ENCODE assay signal across 22 cellular contexts in the genomic region with DNA sequence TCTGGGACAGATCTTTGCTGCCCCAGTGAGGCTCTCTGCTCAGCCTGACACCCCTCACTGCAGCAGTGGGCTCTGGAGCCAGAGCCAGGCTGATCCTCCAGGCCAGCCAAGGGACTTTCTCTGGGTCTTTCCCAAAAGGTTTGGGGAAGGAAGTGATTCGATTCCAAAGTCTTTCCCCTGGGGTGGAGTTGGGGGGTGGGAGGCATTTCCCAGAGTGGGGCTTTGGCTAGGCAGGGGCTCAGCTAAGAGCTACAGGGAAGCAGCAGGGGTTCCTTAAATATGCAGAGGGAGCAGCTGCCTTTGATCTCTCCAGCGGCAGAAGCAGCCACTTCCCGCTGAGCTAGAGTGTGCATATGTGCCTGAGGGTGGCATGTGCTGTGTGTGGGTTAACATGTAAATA.
DNase-seq lines count a peak whose midpoint lies in the region; ATAC-seq, FAIRE-seq and TF ChIP-seq lines count a peak whose summit lies in the region.
"Had no signal": no experiment of that assay in that cellular context is flagged by ENCODE, and none has a peak within 500 bp of the region (broad histone marks: within the 10 kb centered on the region; RNA-seq: fewer than 3 reads in every experiment).

No MANE protein-coding gene starts in this region.

- RAD21 ChIA-PET in GM12878 (lab: Charles Lee; ENCODE audit: unreplicated experiment) = no interaction called here

- TF ChIP-seq CTCF in GM12878 (IDR thresholded peaks at IDR 0.05 in 2 of 3, conservative IDR thresholded peaks at IDR 0.05 in 1 of 3; ENCODE audit: control insufficient read depth in 2 of 3, extremely low read depth in 1 of 3, insufficient read depth in 1 of 3, low read depth in 3 of 3, low read length in 3 of 3) (no peak), neural crest cell (conservative IDR thresholded peaks at IDR 0.05) (no peak)

- H3K27ac Mint-ChIP-seq in neural crest cell (ENCODE audit: unreplicated experiment) = peak overlapping the region; percentile 10
- H3K27ac Mint-ChIP-seq: activated naive CD4-positive, alpha-beta T cell treated with anti-CD3 and anti-CD28 coated beads, Interleukin-2, amount 50 U/mL, for 72 hours; B cell had no signal

- H3K27ac ChIP-seq in HUES64 (ENCODE audit: low read depth, low read length) (peak overlapping the region; percentile 20; the same call in 1 of the 2 replicates), GM12878 (ENCODE audit: control insufficient read depth, insufficient read depth) (no peak overlapping the region)
- H3K27ac ChIP-seq: HL-60, psoas muscle, transverse colon, WERI-Rb-1 had no signal

- intact Hi-C loops in GM12878 (cut with micrococcal nuclease; ENCODE audit: unreplicated experiment) = no loop called here

- no peak overlapping the region for H2AFZ ChIP-seq in GM12878 (ENCODE audit: control insufficient read depth, low read depth, low read length)

- peaks cover 10% of the 10 kb centered on the region for H3K4me1 ChIP-seq in HUES64 (ENCODE audit: insufficient read depth, low read length)
- H3K4me1 ChIP-seq in GM12878 (ENCODE audit: control insufficient read depth, insufficient read depth, low read length) = no peaks in the 10 kb centered on the region
- H3K4me1 ChIP-seq: psoas muscle, transverse colon had no signal

- SMC1A ChIA-PET in GM12878 (lab: Charles Lee; ENCODE audit: uncharacterized antibody, unreplicated experiment) = no interaction called here

- no peaks in the 10 kb centered on the region for H3K36me3 ChIP-seq in HUES64 (ENCODE audit: insufficient read depth, low read length)
- H3K36me3 ChIP-seq in GM12878 (ENCODE audit: control insufficient read depth in 2 of 2, insufficient read depth in 2 of 2, low read length in 1 of 2) = no peaks in the 10 kb centered on the region
- H3K36me3 ChIP-seq: transverse colon, WERI-Rb-1 had no signal

- H3K27me3 Mint-ChIP-seq in neural crest cell (ENCODE audit: low read depth) = no peaks in the 10 kb centered on the region

- TF ChIP-seq RAD21 in GM12878 (IDR thresholded peaks at IDR 0.05; ENCODE audit: insufficient read depth, low read depth, low read length) = no peak

- H3K9me3 Mint-ChIP-seq in neural crest cell = no peaks in the 10 kb centered on the region
- H3K9me3 Mint-ChIP-seq: activated naive CD4-positive, alpha-beta T cell treated with anti-CD3 and anti-CD28 coated beads, Interleukin-2, amount 50 U/mL, for 72 hours had no signal

- POLR2A ChIA-PET in GM12878 (lab: Charles Lee) = no interaction called here

- H3K4me3 Mint-ChIP-seq in neural crest cell = no peak overlapping the region
- H3K4me3 Mint-ChIP-seq: B cell had no signal

- H3K9ac ChIP-seq in HUES64 (ENCODE audit: low read depth, low read length) = no peak overlapping the region
- H3K9ac ChIP-seq in GM12878 (ENCODE audit: control insufficient read depth, insufficient read depth, low read length) = no peak overlapping the region

- H3K4me3 ChIP-seq in HUES64 (ENCODE audit: low read length) (no peak overlapping the region), GM12878 (no peak overlapping the region)
- H3K4me3 ChIP-seq: psoas muscle, transverse colon had no signal

- no peaks in the 10 kb centered on the region for H3K36me3 Mint-ChIP-seq in neural crest cell (ENCODE audit: low read depth)
- H3K36me3 Mint-ChIP-seq: activated naive CD4-positive, alpha-beta T cell treated with anti-CD3 and anti-CD28 coated beads, Interleukin-2, amount 50 U/mL, for 72 hours had no signal

- no peak overlapping the region for H3K4me2 ChIP-seq in GM12878 (ENCODE audit: control insufficient read depth, insufficient read depth)

- no peak for TF ChIP-seq POLR2A in GM12878 (IDR thresholded peaks at IDR 0.05; ENCODE audit: low read depth, low read length)

- H3K79me2 ChIP-seq in GM12878 (ENCODE audit: control insufficient read depth, insufficient read depth, low read length) = no peaks in the 10 kb centered on the region

- no peak for FAIRE-seq in GM12878 (lab: Jason Lieb, UNC)
- FAIRE-seq: astrocyte, endometrium had no signal

- no peaks in the 10 kb centered on the region for H4K20me1 ChIP-seq in GM12878 (ENCODE audit: control insufficient read depth, insufficient read depth)

- in situ Hi-C loops in GM12878 (cut with MboI) = no loop called here

- DNase-seq in NCI-H1417 (lab: John Stamatoyannopoulos, UW) (peak; percentile 18 to 71 (median 37)), NCI-H1417 treated with DMSO at 0.1 percent for 48 hours (lab: John Stamatoyannopoulos, UW) (no peak), GM12878 (ENCODE audit: low read depth, low spot score) (no peak), neural crest cell (ENCODE audit: low read depth, low spot score) (no peak), SIG-M5 treated with dmso at 0.1 percent for 504 hours (lab: John Stamatoyannopoulos, UW; ENCODE audit: unreplicated experiment) (no peak), Ammon's horn (ENCODE audit: low spot score) (no peak)
- DNase-seq: caudate nucleus, DMS79, HCEC 1CT, mammary epithelial cell, NCI-H774, nucleus accumbens, psoas muscle, transverse colon, WERI-Rb-1 had no signal

- no peaks in the 10 kb centered on the region for H3K9me3 ChIP-seq in HUES64 (ENCODE audit: insufficient read depth, low read depth, low read length)
- H3K9me3 ChIP-seq in GM12878 (replicated peaks; ENCODE audit: control insufficient read depth, insufficient read depth, low read length) = no peaks in the 10 kb centered on the region
- H3K9me3 ChIP-seq: psoas muscle, transverse colon had no signal

- WGBS in HUES64 = 2% methylated on average over 3 of the region's 3 CpGs
- 0% methylated on average over 3 of the region's 3 CpGs for WGBS in GM12878 (ENCODE audit: insufficient coverage, insufficient replicate concordance, low lambda C conversion rate, missing lambda C conversion rate)

- CTCF ChIA-PET in GM12878 (lab: Yijun Ruan, JAX) = no interaction called here

- no peak for TF ChIP-seq EP300 in GM12878 (IDR thresholded peaks at IDR 0.05; ENCODE audit: borderline replicate concordance in 1 of 2, control insufficient read depth in 1 of 2, low read depth in 2 of 2, low read length in 2 of 2)

- ATAC-seq in GM12878 = peak; percentile 27; the same call in 1 of the 3 replicates
- no peak for ATAC-seq in GM18502 (IDR thresholded peaks at IDR 0.05; ENCODE audit: poor library complexity, unreplicated experiment)
- ATAC-seq: activated naive CD4-positive, alpha-beta T cell treated with anti-CD3 and anti-CD28 coated beads, Interleukin-2, amount 50 U/mL, for 72 hours; psoas muscle had no signal

- no TSS peak for BruUV-seq in GM12878 (replicated peaks; lab: Mats Ljungman, UMichigan)

- H3K4me1 Mint-ChIP-seq in neural crest cell = peaks cover 15% of the 10 kb centered on the region
- H3K4me1 Mint-ChIP-seq: B cell had no signal

- H3K27me3 ChIP-seq in HUES64 (ENCODE audit: insufficient read depth, low read length) (no peaks in the 10 kb centered on the region), GM12878 (replicated peaks in 1 of 2; ENCODE audit: control insufficient read depth in 2 of 2, insufficient read depth in 2 of 2, low read length in 1 of 2) (no peaks in the 10 kb centered on the region)
- H3K27me3 ChIP-seq: transverse colon had no signal

TF ChIP-seq in GM12878, 131 proteins besides CTCF, POLR2A, EP300 and RAD21:
- TF ChIP-seq, protein P1, sequence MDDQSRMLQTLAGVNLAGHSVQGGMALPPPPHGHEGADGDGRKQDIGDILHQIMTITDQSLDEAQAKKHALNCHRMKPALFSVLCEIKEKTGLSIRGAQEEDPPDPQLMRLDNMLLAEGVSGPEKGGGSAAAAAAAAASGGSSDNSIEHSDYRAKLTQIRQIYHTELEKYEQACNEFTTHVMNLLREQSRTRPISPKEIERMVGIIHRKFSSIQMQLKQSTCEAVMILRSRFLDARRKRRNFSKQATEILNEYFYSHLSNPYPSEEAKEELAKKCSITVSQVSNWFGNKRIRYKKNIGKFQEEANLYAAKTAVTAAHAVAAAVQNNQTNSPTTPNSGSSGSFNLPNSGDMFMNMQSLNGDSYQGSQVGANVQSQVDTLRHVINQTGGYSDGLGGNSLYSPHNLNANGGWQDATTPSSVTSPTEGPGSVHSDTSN (IDR thresholded peaks at IDR 0.05; ENCODE audit: insufficient replicate concordance, low read depth, low read length) = no peak
- TF ChIP-seq POLR2AphosphoS2 (IDR thresholded peaks at IDR 0.05; ENCODE audit: low read depth, low read length) (no peak), RB1 (IDR thresholded peaks at IDR 0.05; ENCODE audit: borderline replicate concordance) (no peak), ASH2L (IDR thresholded peaks at IDR 0.05; ENCODE audit: borderline replicate concordance, low read depth) (no peak), SREBF2 (IDR thresholded peaks at IDR 0.05; ENCODE audit: low read length) (no peak), SMAD1 (IDR thresholded peaks at IDR 0.05; ENCODE audit: low read depth, partially characterized antibody) (no peak), NRF1 (conservative IDR thresholded peaks at IDR 0.05; ENCODE audit: low read depth, low read length) (no peak), RBBP5 (conservative IDR thresholded peaks at IDR 0.05) (no peak)
- TF ChIP-seq, protein P2, sequence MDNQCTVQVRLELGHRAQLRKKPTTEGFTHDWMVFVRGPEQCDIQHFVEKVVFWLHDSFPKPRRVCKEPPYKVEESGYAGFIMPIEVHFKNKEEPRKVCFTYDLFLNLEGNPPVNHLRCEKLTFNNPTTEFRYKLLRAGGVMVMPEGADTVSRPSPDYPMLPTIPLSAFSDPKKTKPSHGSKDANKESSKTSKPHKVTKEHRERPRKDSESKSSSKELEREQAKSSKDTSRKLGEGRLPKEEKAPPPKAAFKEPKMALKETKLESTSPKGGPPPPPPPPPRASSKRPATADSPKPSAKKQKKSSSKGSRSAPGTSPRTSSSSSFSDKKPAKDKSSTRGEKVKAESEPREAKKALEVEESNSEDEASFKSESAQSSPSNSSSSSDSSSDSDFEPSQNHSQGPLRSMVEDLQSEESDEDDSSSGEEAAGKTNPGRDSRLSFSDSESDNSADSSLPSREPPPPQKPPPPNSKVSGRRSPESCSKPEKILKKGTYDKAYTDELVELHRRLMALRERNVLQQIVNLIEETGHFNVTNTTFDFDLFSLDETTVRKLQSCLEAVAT (IDR thresholded peaks at IDR 0.05) = no peak

Comparison
In these comparisons a context has a peak if more than half of its experiments do, and no peak if none do; other contexts are left out.
1. DNase-seq: peak in NCI-H1417 (3 of 3); none in NCI-H1417 treated with DMSO at 0.1 percent for 48 hours (single experiment), GM12878 (single experiment), neural crest cell (single experiment), SIG-M5 treated with dmso at 0.1 percent for 504 hours (single experiment) and Ammon's horn (single experiment).